In genomic region chr20:12482661-12483060, GRCh38 we compare ENCODE assay signal across 23 cellular contexts.
"Had no signal": no experiment of that assay in that cellular context is flagged by ENCODE, and none has a peak within 500 bp of the region (broad histone marks: within the 10 kb centered on the region; RNA-seq: fewer than 3 reads in every experiment).

No MANE protein-coding gene starts in this region.

- H3K9me3 ChIP-seq: suprapubic skin had no signal

- H3K4me3 ChIP-seq: smooth muscle cell, stomach, suprapubic skin, tibial nerve had no signal

- H3K4me3 Mint-ChIP-seq: activated B cell treated with CpG ODN at 0.5 μM for 24 hours; activated CD4-positive, alpha-beta memory T cell treated with anti-CD3 and anti-CD28 coated beads for 36 hours; activated CD4-positive, alpha-beta T cell treated with anti-CD3 and anti-CD28 coated beads for 36 hours; activated T-helper 1 cell treated with anti-CD3 and anti-CD28 coated beads, Interleukin-12 subunit alpha, Interleukin-12 subunit beta, Interleukin-2, Interleukin-4 antibody, amounts not matched to agents 30 ng/mL and 10 ng/mL and 1 ng/mL, durations not matched to agents 14 hours and 24 hours and 36 hours; brain; dendritic cell treated with granulocyte-macrophage colony-stimulating factor and Interleukin-4, amounts not matched to agents 40 ng/mL and 50 ng/mL, for 4 days; natural killer cell; stimulated activated memory B cell treated with anti-CD40 and anti-IgM and Interleukin-4, amounts not matched to agents 10 μg/mL and 1 μg/mL and 100 μg/mL, for 72 hours had no signal

- H3K27ac Mint-ChIP-seq: activated B cell treated with CpG ODN at 0.5 μM for 24 hours; activated CD4-positive, alpha-beta memory T cell treated with anti-CD3 and anti-CD28 coated beads for 36 hours; activated CD4-positive, alpha-beta T cell treated with anti-CD3 and anti-CD28 coated beads for 36 hours; activated T-helper 1 cell treated with anti-CD3 and anti-CD28 coated beads, Interleukin-12 subunit alpha, Interleukin-12 subunit beta, Interleukin-2, Interleukin-4 antibody, amounts not matched to agents 30 ng/mL and 10 ng/mL and 1 ng/mL, durations not matched to agents 14 hours and 24 hours and 36 hours; brain; dendritic cell treated with granulocyte-macrophage colony-stimulating factor and Interleukin-4, amounts not matched to agents 40 ng/mL and 50 ng/mL, for 4 days; natural killer cell; stimulated activated memory B cell treated with anti-CD40 and anti-IgM and Interleukin-4, amounts not matched to agents 10 μg/mL and 1 μg/mL and 100 μg/mL, for 72 hours had no signal

- H3K4me1 ChIP-seq: stomach, suprapubic skin, tibial nerve had no signal

- H3K36me3 ChIP-seq: stomach, suprapubic skin, tibial nerve had no signal

- DNase-seq: activated B cell treated with CpG ODN at 0.5 μM for 24 hours; activated CD4-positive, alpha-beta memory T cell treated with anti-CD3 and anti-CD28 coated beads for 36 hours; activated CD4-positive, alpha-beta T cell treated with anti-CD3 and anti-CD28 coated beads for 36 hours; activated gamma-delta T cell; activated naive CD4-positive, alpha-beta T cell treated with anti-CD3 and anti-CD28 coated beads, Interleukin-2, amount 50 U/mL, for 16 hours; aorta; effector CD4-positive, alpha-beta T cell; foreskin melanocyte; kidney glomerular epithelial cell; left ventricle myocardium superior; midbrain; natural killer cell; stimulated activated CD4-positive, alpha-beta T cell treated with anti-CD3 and anti-CD28 coated beads, Interleukin-15, amount 100 ng/mL, for 24 hours; stomach; T1000 had no signal

- ATAC-seq: activated CD4-positive, alpha-beta T cell treated with anti-CD3 and anti-CD28 coated beads for 36 hours; left ventricle myocardium superior; natural killer cell; sciatic nerve; stimulated activated memory B cell treated with anti-CD40 and anti-IgM and Interleukin-4, amounts not matched to agents 10 μg/mL and 1 μg/mL and 100 μg/mL, for 72 hours had no signal

- H3K27me3 ChIP-seq: stomach, suprapubic skin, tibial nerve had no signal

- H3K36me3 Mint-ChIP-seq: activated CD4-positive, alpha-beta memory T cell treated with anti-CD3 and anti-CD28 coated beads for 36 hours; brain; natural killer cell; stimulated activated memory B cell treated with anti-CD40 and anti-IgM and Interleukin-4, amounts not matched to agents 10 μg/mL and 1 μg/mL and 100 μg/mL, for 72 hours had no signal

- H3K4me1 Mint-ChIP-seq: activated B cell treated with CpG ODN at 0.5 μM for 24 hours; activated CD4-positive, alpha-beta T cell treated with anti-CD3 and anti-CD28 coated beads for 36 hours; brain; natural killer cell; stimulated activated memory B cell treated with anti-CD40 and anti-IgM and Interleukin-4, amounts not matched to agents 10 μg/mL and 1 μg/mL and 100 μg/mL, for 72 hours had no signal

- H3K27me3 Mint-ChIP-seq: activated B cell treated with CpG ODN at 0.5 μM for 24 hours; activated CD4-positive, alpha-beta memory T cell treated with anti-CD3 and anti-CD28 coated beads for 36 hours; activated CD4-positive, alpha-beta T cell treated with anti-CD3 and anti-CD28 coated beads for 36 hours; dendritic cell treated with granulocyte-macrophage colony-stimulating factor and Interleukin-4, amounts not matched to agents 40 ng/mL and 50 ng/mL, for 4 days; stimulated activated memory B cell treated with anti-CD40 and anti-IgM and Interleukin-4, amounts not matched to agents 10 μg/mL and 1 μg/mL and 100 μg/mL, for 72 hours had no signal
